8 cellular contexts compared by ENCODE assay signal in genomic region chr1:50967416-50968020, GRCh38. TPM values are rescaled to one million over a fixed set of nuclear protein-coding genes. Genes with fewer than 3 reads are reported as not detected.
DNase-seq lines count a peak whose midpoint lies in the region; ATAC-seq and TF ChIP-seq lines count a peak whose summit lies in the region.

No MANE protein-coding gene starts in this region.

- ATAC-seq in activated T-cell treated with anti-CD3 and anti-CD28 coated beads, Interleukin-2, amount 50 U/mL, for 72 hours (replicated peaks in 1 of 2): no peak
- ATAC-seq in natural killer cell (no peak), HG02571 (IDR thresholded peaks at IDR 0.05; ENCODE audit: unreplicated experiment) (no peak), GM19023 (IDR thresholded peaks at IDR 0.05; ENCODE audit: unreplicated experiment) (no peak)

- intact Hi-C loops in natural killer cell (cut with micrococcal nuclease): loop anchor here (1.0 to 10.0 kb wide), 3 partner anchors 7 to 547 kb away; partner anchors contain the start of genes EPS15 and FAF1

- no peak for TF ChIP-seq CTCF in natural killer cell (IDR thresholded peaks at IDR 0.05)

- peaks cover 15% of the 10 kb centered on the region for H3K27me3 Mint-ChIP-seq in activated T-cell treated with anti-CD3 and anti-CD28 coated beads, Interleukin-2, amount 50 U/mL, for 72 hours (ENCODE audit: low read depth)
- no peaks in the 10 kb centered on the region for H3K27me3 Mint-ChIP-seq in natural killer cell (ENCODE audit: low read depth in 2 of 2)

- H3K9me3 Mint-ChIP-seq in activated T-cell treated with anti-CD3 and anti-CD28 coated beads, Interleukin-2, amount 50 U/mL, for 72 hours: no peaks in the 10 kb centered on the region
- H3K9me3 Mint-ChIP-seq in natural killer cell: no peaks in the 10 kb centered on the region

- no peak for DNase-seq in activated T-cell treated with anti-CD3 and anti-CD28 coated beads, Interleukin-2, amount 50 U/mL, for 72 hours
- no peak for DNase-seq in activated T-cell treated with anti-CD3 and anti-CD28 coated beads, Interleukin-2, amount 50 U/mL, for 48 hours
- DNase-seq in NCI-H748 (lab: John Stamatoyannopoulos, UW; ENCODE audit: unreplicated experiment) (peak; percentile 44), dedifferentiated amniotic fluid mesenchymal stem cell (ENCODE audit: extremely low spot score) (peak; percentile 40), natural killer cell (no peak), kidney glomerular epithelial cell (lab: John Stamatoyannopoulos, UW) (no peak)

- H3K36me3 Mint-ChIP-seq in activated T-cell treated with anti-CD3 and anti-CD28 coated beads, Interleukin-2, amount 50 U/mL, for 72 hours (ENCODE audit: insufficient read depth in 2 of 2): peaks cover 2 to 4% of the 10 kb centered on the region in 2 donors
- no peaks in the 10 kb centered on the region for H3K36me3 Mint-ChIP-seq in natural killer cell

- H3K4me3 Mint-ChIP-seq in activated T-cell treated with anti-CD3 and anti-CD28 coated beads, Interleukin-2, amount 50 U/mL, for 72 hours: peak overlapping the region; percentile 93 to 97
- H3K4me3 Mint-ChIP-seq in natural killer cell: peak overlapping the region; percentile 99

- H3K4me1 Mint-ChIP-seq in activated T-cell treated with anti-CD3 and anti-CD28 coated beads, Interleukin-2, amount 50 U/mL, for 72 hours (ENCODE audit: low read depth): peaks cover 33% of the 10 kb centered on the region
- peaks cover 26 to 28% of the 10 kb centered on the region in 2 donors for H3K4me1 Mint-ChIP-seq in natural killer cell

- no peak overlapping the region for H3K27ac Mint-ChIP-seq in activated T-cell treated with anti-CD3 and anti-CD28 coated beads, Interleukin-2, amount 50 U/mL, for 72 hours
- H3K27ac Mint-ChIP-seq in natural killer cell: peak overlapping the region; percentile 93 to 96

RNA-seq across cellular contexts. Expression of gene CDKN2C, which starts 2.5 kb away (rescaled TPM):
- 10 to 100 TPM; 11.2 to 13.7 TPM for total RNA-seq in activated T-cell treated with anti-CD3 and anti-CD28 coated beads, Interleukin-2, amount 50 U/mL, for 72 hours
- total RNA-seq in natural killer cell: 10 to 100 TPM; 17.1 to 21.9 (median 19.0) TPM

RNA-seq across cellular contexts. Expression of gene FAF1, which starts 7.5 kb away (rescaled TPM):
- 10 to 100 TPM; 65.7 to 83.0 TPM for total RNA-seq in activated T-cell treated with anti-CD3 and anti-CD28 coated beads, Interleukin-2, amount 50 U/mL, for 72 hours
- 10 to 100 TPM; 56.8 to 59.7 (median 57.2) TPM for total RNA-seq in natural killer cell

Comparison
In these comparisons a context has a peak if more than half of its experiments do, and no peak if none do; other contexts are left out.
1. DNase-seq: peak in NCI-H748 (single experiment) and dedifferentiated amniotic fluid mesenchymal stem cell (single experiment); none in activated T-cell treated with anti-CD3 and anti-CD28 coated beads, Interleukin-2, amount 50 U/mL, for 72 hours (0 of 2), activated T-cell treated with anti-CD3 and anti-CD28 coated beads, Interleukin-2, amount 50 U/mL, for 48 hours (0 of 2), natural killer cell (single experiment) and kidney glomerular epithelial cell (single experiment).